In the genomic region with DNA sequence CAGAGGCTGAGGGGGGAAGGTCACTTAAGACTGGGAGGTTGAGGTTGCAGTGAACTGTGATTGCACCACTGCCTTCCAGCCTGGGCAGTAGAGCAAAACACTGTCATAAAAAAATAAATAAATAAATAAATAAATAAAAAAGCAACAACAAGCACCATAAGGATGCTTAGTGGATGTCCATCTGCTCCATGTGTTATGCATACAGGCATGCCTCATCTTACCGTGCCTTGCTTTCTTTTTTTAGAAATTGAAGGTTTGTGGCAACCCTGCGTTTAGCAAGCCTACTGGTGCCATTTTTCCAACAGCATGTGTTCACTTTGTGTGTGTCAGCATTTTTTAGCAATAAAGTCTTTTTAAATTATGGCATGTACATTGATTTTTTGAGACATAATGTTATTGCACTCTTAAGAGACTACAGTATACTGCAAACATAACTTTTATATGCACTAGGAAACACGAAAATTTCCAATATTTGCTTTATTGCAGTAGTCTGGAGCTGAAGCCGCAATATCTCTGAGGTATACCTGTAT, we compare ENCODE assay signal across 29 cellular contexts.
"Had no signal": no experiment of that assay in that cellular context is flagged by ENCODE, and none has a peak within 500 bp of the region (broad histone marks: within the 10 kb centered on the region; RNA-seq: fewer than 3 reads in every experiment).

No MANE protein-coding gene starts in this region.

- H3K9me3 ChIP-seq: esophagus squamous epithelium, heart right ventricle, lower lobe of right lung, ovary, testis, tibial artery had no signal

- H3K4me1 ChIP-seq: esophagus squamous epithelium, heart right ventricle, lower lobe of right lung, testis, tibial artery had no signal

- H3K36me3 Mint-ChIP-seq: type B pancreatic cell had no signal

- DNase-seq: cortex of kidney; effector memory CD8-positive, alpha-beta T cell; erythroblast; esophagus squamous epithelium; foreskin melanocyte; heart right ventricle; hippocampal formation; immature natural killer cell; islet precursor cell; kidney glomerular epithelial cell; left ventricle myocardium superior; nephron progenitor cell; occipital lobe; ovary; stimulated activated CD4-positive, alpha-beta T cell treated with anti-CD3 and anti-CD28 coated beads, Interleukin-12 subunit alpha, Interleukin-12 subunit beta, amount 100 ng/mL, for 4 hours; stimulated activated CD4-positive, alpha-beta T cell treated with anti-CD3 and anti-CD28 coated beads, Interleukin-1b, Interleukin-23, amount 100 ng/mL, for 48 hours; stimulated activated CD4-positive, alpha-beta T cell treated with anti-CD3 and anti-CD28 coated beads, Interleukin-4, amount 100 ng/mL, for 1 hour; stimulated activated CD8-positive, alpha-beta memory T cell treated with anti-CD3 and anti-CD28 coated beads, Interleukin-4, amount 100 ng/mL, for 48 hours; stimulated activated naive CD4-positive, alpha-beta T cell treated with Interleukin-2 at 50 U/mL for 16 hours; substantia nigra; testis; tibial artery had no signal

- H3K4me2 ChIP-seq: smooth muscle cell had no signal

- H3K27ac ChIP-seq: esophagus squamous epithelium, heart right ventricle, lower lobe of right lung, ovary, testis, tibial artery had no signal

- H3K4me3 Mint-ChIP-seq: effector memory CD8-positive, alpha-beta T cell; immature natural killer cell; naive thymus-derived CD8-positive, alpha-beta T cell; nephron progenitor cell; type B pancreatic cell had no signal

- ATAC-seq: effector memory CD8-positive, alpha-beta T cell; heart right ventricle; left colon; left ventricle myocardium superior; lower lobe of right lung; naive thymus-derived CD8-positive, alpha-beta T cell; sciatic nerve had no signal

- H3K9me3 Mint-ChIP-seq: effector memory CD8-positive, alpha-beta T cell; immature natural killer cell; naive thymus-derived CD8-positive, alpha-beta T cell; nephron progenitor cell; type B pancreatic cell had no signal

- H3K4me1 Mint-ChIP-seq: immature natural killer cell, nephron progenitor cell had no signal

- FAIRE-seq: endometrium had no signal

- H3K4me3 ChIP-seq: esophagus squamous epithelium, heart right ventricle, lower lobe of right lung, ovary, smooth muscle cell, testis, tibial artery had no signal

- H3K27me3 ChIP-seq: esophagus squamous epithelium, heart right ventricle, ovary, testis, tibial artery had no signal

- H3K36me3 ChIP-seq: ovary had no signal

- H3K27me3 Mint-ChIP-seq: effector memory CD8-positive, alpha-beta T cell; naive thymus-derived CD8-positive, alpha-beta T cell; type B pancreatic cell had no signal

- H3K27ac Mint-ChIP-seq: effector memory CD8-positive, alpha-beta T cell; immature natural killer cell; naive thymus-derived CD8-positive, alpha-beta T cell; nephron progenitor cell; type B pancreatic cell had no signal
